1 cellular context compared by ENCODE assay signal in genomic region chr4:98838977-98839618, GRCh38.
TF ChIP-seq lines count a peak whose summit lies in the region.

No MANE protein-coding gene starts in this region.

TF ChIP-seq in K562, 482 proteins besides CTCF, POLR2A, EP300 and RAD21 (continued from another document and continues in another):
- peak; percentile 36; the same call in 1 of the 2 replicates for TF ChIP-seq CHAMP1 (IDR thresholded peaks at IDR 0.05)
- peak; percentile 38; the same call in 1 of the 2 replicates for TF ChIP-seq MAX (CRISPR knock-in tag; IDR thresholded peaks at IDR 0.05)
- TF ChIP-seq SIX5 (IDR thresholded peaks at IDR 0.05; ENCODE audit: borderline replicate concordance in 1 of 2, insufficient read depth in 1 of 2, low read depth in 1 of 2, low read length in 2 of 2) = no peak
- TF ChIP-seq ZNF197 (CRISPR knock-in tag; IDR thresholded peaks at IDR 0.05; ENCODE audit: low read depth) = no peak
- no peak for TF ChIP-seq MBD1 (CRISPR knock-in tag; IDR thresholded peaks at IDR 0.05)
- TF ChIP-seq DNMT1 (IDR thresholded peaks at IDR 0.05) = no peak
- TF ChIP-seq ZFPM2 (CRISPR knock-in tag; IDR thresholded peaks at IDR 0.05) = no peak
- no peak for TF ChIP-seq CHD1 (IDR thresholded peaks at IDR 0.05; ENCODE audit: low read length)
- TF ChIP-seq BRD4 (IDR thresholded peaks at IDR 0.05) = no peak
- TF ChIP-seq SMARCA5 (IDR thresholded peaks at IDR 0.05) = no peak
- TF ChIP-seq NCOR1 (IDR thresholded peaks at IDR 0.05) = no peak
- no peak for TF ChIP-seq DEAF1 (CRISPR knock-in tag; IDR thresholded peaks at IDR 0.05)
- TF ChIP-seq ILK (tag; IDR thresholded peaks at IDR 0.05; ENCODE audit: borderline replicate concordance, low read depth) = 0 out of 2 replicates have a peak, but pooled peaks have one; percentile 12
- TF ChIP-seq RERE (CRISPR knock-in tag; IDR thresholded peaks at IDR 0.05; ENCODE audit: borderline replicate concordance) = no peak
- TF ChIP-seq LARP7 (IDR thresholded peaks at IDR 0.05) = no peak
- no peak for TF ChIP-seq NR0B1 (IDR thresholded peaks at IDR 0.05; ENCODE audit: partially characterized antibody)
- no peak for TF ChIP-seq CREB1 (IDR thresholded peaks at IDR 0.05)
- no peak for TF ChIP-seq CREB1 (CRISPR knock-in tag; IDR thresholded peaks at IDR 0.05)
- TF ChIP-seq GATAD2B (IDR thresholded peaks at IDR 0.05; ENCODE audit: borderline replicate concordance) = no peak
- TF ChIP-seq BRF2 (IDR thresholded peaks at IDR 0.05; ENCODE audit: borderline replicate concordance, insufficient read depth, insufficient read length) = no peak
- no peak for TF ChIP-seq CBFB (CRISPR knock-in tag; IDR thresholded peaks at IDR 0.05)
- no peak for TF ChIP-seq NFIC (IDR thresholded peaks at IDR 0.05)
- TF ChIP-seq PML (IDR thresholded peaks at IDR 0.05; ENCODE audit: low read length) = no peak
- TF ChIP-seq CREB5 (CRISPR knock-in tag; IDR thresholded peaks at IDR 0.05) = no peak
- no peak for TF ChIP-seq ZNF24 (IDR thresholded peaks at IDR 0.05)
- no peak for TF ChIP-seq DLX4 (CRISPR knock-in tag; IDR thresholded peaks at IDR 0.05)
- TF ChIP-seq PPARD (CRISPR knock-in tag; IDR thresholded peaks at IDR 0.05) = no peak
- no peak for TF ChIP-seq MCM7 (IDR thresholded peaks at IDR 0.05)
- 0 out of 2 replicates have a peak, but pooled peaks have one; percentile 14 for TF ChIP-seq MYBL2 (IDR thresholded peaks at IDR 0.05; ENCODE audit: low read depth)
- no peak for TF ChIP-seq MYBL2 (CRISPR knock-in tag; IDR thresholded peaks at IDR 0.05; ENCODE audit: borderline replicate concordance)
- TF ChIP-seq TEAD2 (tag; IDR thresholded peaks at IDR 0.05) = no peak
- no peak for TF ChIP-seq HDAC3 (IDR thresholded peaks at IDR 0.05; ENCODE audit: borderline replicate concordance, partially characterized antibody)
- no peak for TF ChIP-seq ZNF274 (IDR thresholded peaks at IDR 0.05; ENCODE audit: borderline replicate concordance, low read depth, low read length)
- TF ChIP-seq OTX1 (CRISPR knock-in tag; IDR thresholded peaks at IDR 0.05) = no peak
- no peak for TF ChIP-seq ZBTB1 (CRISPR knock-in tag; IDR thresholded peaks at IDR 0.05; ENCODE audit: borderline replicate concordance, low read depth)
- TF ChIP-seq ZBTB7A (IDR thresholded peaks at IDR 0.05; ENCODE audit: borderline replicate concordance, control insufficient read depth, low read depth, low read length) = no peak
- TF ChIP-seq SIN3A (IDR thresholded peaks at IDR 0.05; ENCODE audit: borderline replicate concordance in 2 of 2, control insufficient read depth in 1 of 2, low read depth in 2 of 2, low read length in 2 of 2) = peak in 1 of 2 experiments; percentile 18; a peak in 1 of 4 replicates
- TF ChIP-seq PTBP1 (IDR thresholded peaks at IDR 0.05; ENCODE audit: low read depth, low read length) = no peak
- TF ChIP-seq SRSF1 (IDR thresholded peaks at IDR 0.05; ENCODE audit: low read depth, low read length) = no peak
- TF ChIP-seq SRSF3 (IDR thresholded peaks at IDR 0.05; ENCODE audit: insufficient read depth, low read length) = no peak
- no peak for TF ChIP-seq ZNF143 (CRISPR knock-in tag; IDR thresholded peaks at IDR 0.05)
- no peak for TF ChIP-seq ELK3 (CRISPR knock-in tag; IDR thresholded peaks at IDR 0.05)
- no peak for TF ChIP-seq SNRNP70 (optimal IDR thresholded peaks at IDR 0.05; ENCODE audit: low read depth, low read length)
- no peak for TF ChIP-seq ZNF764 (CRISPR knock-in tag; IDR thresholded peaks at IDR 0.05; ENCODE audit: low read depth)
- TF ChIP-seq ZNF224 (CRISPR knock-in tag; IDR thresholded peaks at IDR 0.05) = no peak
- no peak for TF ChIP-seq E2F1 (CRISPR knock-in tag; IDR thresholded peaks at IDR 0.05)
- TF ChIP-seq CAMTA2 (CRISPR knock-in tag; conservative IDR thresholded peaks at IDR 0.05) = no peak
